ENCODE assay signal across 11 cellular contexts in genomic region chr20:57429579-57430202, GRCh38. TPM values are rescaled to one million over a fixed set of nuclear protein-coding genes. Genes with fewer than 3 reads are reported as not detected.
DNase-seq lines count a peak whose midpoint lies in the region; ATAC-seq and TF ChIP-seq lines count a peak whose summit lies in the region.
"Had no signal": no experiment of that assay in that cellular context is flagged by ENCODE, and none has a peak within 500 bp of the region (broad histone marks: within the 10 kb centered on the region; RNA-seq: fewer than 3 reads in every experiment).

No MANE protein-coding gene starts in this region.

- H3K18ac ChIP-seq in H9 (ENCODE audit: insufficient read length, low read depth, low read length): no peak overlapping the region

- no peak overlapping the region for H3K4me2 ChIP-seq in H9 (ENCODE audit: insufficient read depth, insufficient read length, low read length)
- H3K4me2 ChIP-seq: PC-9 had no signal

- H3K79me1 ChIP-seq in H9 (ENCODE audit: insufficient read depth, low read depth, low read length, poor library complexity, severe bottlenecking): no peaks in the 10 kb centered on the region

- DNase-seq in EH (ENCODE audit: low read depth) (peak; percentile 19), KBM-7 (peak; percentile 49), lower lobe of right lung (peak; percentile 29), H9 (no peak), cerebellar cortex (ENCODE audit: low spot score) (no peak), NCI-H2196 (lab: John Stamatoyannopoulos, UW; ENCODE audit: unreplicated experiment) (no peak), amniotic stem cell (lab: John Stamatoyannopoulos, UW) (no peak)
- no peak for DNase-seq in activated CD4-positive, alpha-beta memory T cell treated with anti-CD3 and anti-CD28 coated beads, Interleukin-2, amount 10 ng/mL, durations not matched to agents 7 days and 5 days
- DNase-seq: activated CD4-positive, alpha-beta T cell treated with anti-CD3 and anti-CD28 coated beads for 48 hours; aorta; PC-9 had no signal

- H3K36me3 Mint-ChIP-seq in activated CD4-positive, alpha-beta memory T cell treated with anti-CD3 and anti-CD28 coated beads, Interleukin-2, amount 10 ng/mL, durations not matched to agents 7 days and 5 days (ENCODE audit: low read depth): peaks cover 6% of the 10 kb centered on the region
- no peaks in the 10 kb centered on the region for H3K36me3 Mint-ChIP-seq in H9 (ENCODE audit: insufficient read depth in 1 of 3, low read depth in 3 of 3)

- no peak overlapping the region for H3K14ac ChIP-seq in H9 (ENCODE audit: insufficient read depth, low read length)

- H2BK120ac ChIP-seq in H9 (ENCODE audit: low read depth, low read length, poor library complexity, severe bottlenecking): no peak overlapping the region

- H2BK5ac ChIP-seq in H9 (ENCODE audit: insufficient read length, low read length): no peak overlapping the region

- in situ Hi-C loops in KBM-7 (cut with MboI; ENCODE audit: low pct_unique_long_range_greater_than_20kb, low sequenced_read_pairs): no loop called here

- no peak for TF ChIP-seq CTCF in lower lobe of right lung (IDR thresholded peaks at IDR 0.05)
- no peak for TF ChIP-seq CTCF in H9 (conservative IDR thresholded peaks at IDR 0.05)

- CTCF ChIA-PET in activated CD4-positive, alpha-beta memory T cell treated with anti-CD3 and anti-CD28 coated beads, Interleukin-2, amount 10 ng/mL, durations not matched to agents 7 days and 5 days (lab: Charles Lee): interaction anchor here (0.8 to 3.1 kb wide), 6 partner anchors 28 to 66 kb away, joined by 3 to 11 read pairs (median 3); no protein-coding TSS in a partner anchor

- H2AFZ ChIP-seq in H9 (ENCODE audit: low read length): no peak overlapping the region
- H2AFZ ChIP-seq: PC-9 had no signal

- H3K27ac ChIP-seq in lower lobe of right lung (no peak overlapping the region), H9 (ENCODE audit: insufficient read length, low read depth, low read length) (no peak overlapping the region)
- H3K27ac ChIP-seq: PC-9 had no signal

- H2BK12ac ChIP-seq in H9 (ENCODE audit: insufficient read length, low read depth, low read length): no peak overlapping the region

- intact Hi-C loops in lower lobe of right lung (cut with DNase I): no loop called here

- peaks cover 60% of the 10 kb centered on the region for H3K4me1 Mint-ChIP-seq in activated CD4-positive, alpha-beta memory T cell treated with anti-CD3 and anti-CD28 coated beads, Interleukin-2, amount 10 ng/mL, durations not matched to agents 7 days and 5 days
- peaks cover 12 to 30% of the 10 kb centered on the region in 2 experiments for H3K4me1 Mint-ChIP-seq in H9

- no peaks in the 10 kb centered on the region for H3K23me2 ChIP-seq in H9 (ENCODE audit: insufficient read length, low read depth, low read length, poor library complexity, severe bottlenecking)

- no peak overlapping the region for H2BK20ac ChIP-seq in H9 (ENCODE audit: low read depth, low read length, poor library complexity, severe bottlenecking)

- H2BK15ac ChIP-seq in H9 (ENCODE audit: low read depth, low read length): no peak overlapping the region

- H3K27ac Mint-ChIP-seq in activated CD4-positive, alpha-beta memory T cell treated with anti-CD3 and anti-CD28 coated beads, Interleukin-2, amount 10 ng/mL, durations not matched to agents 7 days and 5 days: peak overlapping the region; percentile 51
- no peak overlapping the region for H3K27ac Mint-ChIP-seq in H9

- no peaks in the 10 kb centered on the region for H4K20me1 ChIP-seq in H9 (ENCODE audit: control insufficient read depth, insufficient read depth, insufficient read length)

- WGBS in H9 (ENCODE audit: extremely low coverage, insufficient read length, low lambda C conversion rate): no CpG with 5 or more reads among the region's 7 CpGs

- no peak overlapping the region for H3K23ac ChIP-seq in H9 (ENCODE audit: insufficient read length, low read depth, low read length)

- H4K5ac ChIP-seq in H9 (ENCODE audit: insufficient read length, low read depth, low read length): no peak overlapping the region

- no peaks in the 10 kb centered on the region for H3K79me2 ChIP-seq in H9 (ENCODE audit: insufficient read depth, low read length)

- H4K91ac ChIP-seq in H9 (ENCODE audit: insufficient read length, low read depth, low read length): no peak overlapping the region

- H3K4ac ChIP-seq in H9 (ENCODE audit: low read depth, low read length): no peak overlapping the region

- H3K27me3 ChIP-seq in lower lobe of right lung (ENCODE audit: low read depth): no peaks in the 10 kb centered on the region
- H3K27me3 ChIP-seq in H9 (ENCODE audit: insufficient read depth, low read length): no peaks in the 10 kb centered on the region

- H3K56ac ChIP-seq in H9 (ENCODE audit: insufficient read length, low read depth, low read length): no peak overlapping the region

- no peak overlapping the region for H4K8ac ChIP-seq in H9 (replicated peaks; ENCODE audit: insufficient read length, low read depth, low read length)

- ATAC-seq in lower lobe of right lung: peak in 1 of 2 donors; percentile 39

- H3K36me3 ChIP-seq in lower lobe of right lung: no peaks in the 10 kb centered on the region

- H3K4me1 ChIP-seq in lower lobe of right lung: peaks cover 27% of the 10 kb centered on the region
- no peaks in the 10 kb centered on the region for H3K4me1 ChIP-seq in H9 (ENCODE audit: insufficient read depth, low read length)

- H3T11ph ChIP-seq in H9 (ENCODE audit: low read length): no peak overlapping the region

- no peaks in the 10 kb centered on the region for H3K9me3 Mint-ChIP-seq in activated CD4-positive, alpha-beta memory T cell treated with anti-CD3 and anti-CD28 coated beads, Interleukin-2, amount 10 ng/mL, durations not matched to agents 7 days and 5 days
- H3K9me3 Mint-ChIP-seq in H9: no peaks in the 10 kb centered on the region; a peak in 1 of 5 replicates

- no peak overlapping the region for H3K9ac ChIP-seq in H9 (ENCODE audit: extremely low read depth, insufficient read length, low read length)

- no peak overlapping the region for H2AK5ac ChIP-seq in H9 (ENCODE audit: insufficient read length, low read length)

- H3K9me3 ChIP-seq in lower lobe of right lung: no peaks in the 10 kb centered on the region
- no peaks in the 10 kb centered on the region for H3K9me3 ChIP-seq in H9 (ENCODE audit: control insufficient read depth, low read depth, low read length)

- H3K4me3 ChIP-seq in lower lobe of right lung: no peak overlapping the region
- H3K4me3 ChIP-seq: PC-9 had no signal

- POLR2A ChIA-PET in activated CD4-positive, alpha-beta memory T cell treated with anti-CD3 and anti-CD28 coated beads, Interleukin-2, amount 10 ng/mL, durations not matched to agents 7 days and 5 days (lab: Charles Lee): interaction anchor here (1.1 to 2.6 kb wide), 6 partner anchors 9 to 40 kb away, joined by 3 to 11 read pairs (median 6); no protein-coding TSS in a partner anchor

- no peak overlapping the region for H3K4me3 Mint-ChIP-seq in activated CD4-positive, alpha-beta memory T cell treated with anti-CD3 and anti-CD28 coated beads, Interleukin-2, amount 10 ng/mL, durations not matched to agents 7 days and 5 days
- no peak overlapping the region for H3K4me3 Mint-ChIP-seq in H9

- H3K27me3 Mint-ChIP-seq in activated CD4-positive, alpha-beta memory T cell treated with anti-CD3 and anti-CD28 coated beads, Interleukin-2, amount 10 ng/mL, durations not matched to agents 7 days and 5 days: no peaks in the 10 kb centered on the region
- peaks cover 2% of the 10 kb centered on the region; the same call in 1 of the 2 replicates for H3K27me3 Mint-ChIP-seq in H9 (ENCODE audit: low read depth)

RNA-seq across cellular contexts. Expression of gene RBM38, which starts 38.5 kb away (rescaled TPM):
- 100 to 1,000 TPM; 116 to 119 TPM for total RNA-seq in activated CD4-positive, alpha-beta memory T cell treated with anti-CD3 and anti-CD28 coated beads, Interleukin-2, amount 10 ng/mL, durations not matched to agents 7 days and 5 days
- 15.5 TPM for total RNA-seq in lower lobe of right lung
- total RNA-seq in H9 (2021): 66.8 and 67.9 TPM in 2 replicates

Comparison
In these comparisons a context has a peak if more than half of its experiments do, and no peak if none do; other contexts are left out.
1. DNase-seq: peak in EH (single experiment), KBM-7 (single experiment) and lower lobe of right lung (single experiment); none in activated CD4-positive, alpha-beta memory T cell treated with anti-CD3 and anti-CD28 coated beads, Interleukin-2, amount 10 ng/mL, durations not matched to agents 7 days and 5 days (single experiment), H9 (single experiment), cerebellar cortex (single experiment), NCI-H2196 (single experiment) and amniotic stem cell (single experiment).